In genomic region chr11:73182824-73183321, GRCh38 we compare ENCODE assay signal across 1 cellular context.
TF ChIP-seq lines count a peak whose summit lies in the region.

No MANE protein-coding gene starts in this region.

TF ChIP-seq in GM23338, 12 proteins besides CTCF, POLR2A, EP300 and RAD21 (continued from another document):
- TF ChIP-seq, protein P1, sequence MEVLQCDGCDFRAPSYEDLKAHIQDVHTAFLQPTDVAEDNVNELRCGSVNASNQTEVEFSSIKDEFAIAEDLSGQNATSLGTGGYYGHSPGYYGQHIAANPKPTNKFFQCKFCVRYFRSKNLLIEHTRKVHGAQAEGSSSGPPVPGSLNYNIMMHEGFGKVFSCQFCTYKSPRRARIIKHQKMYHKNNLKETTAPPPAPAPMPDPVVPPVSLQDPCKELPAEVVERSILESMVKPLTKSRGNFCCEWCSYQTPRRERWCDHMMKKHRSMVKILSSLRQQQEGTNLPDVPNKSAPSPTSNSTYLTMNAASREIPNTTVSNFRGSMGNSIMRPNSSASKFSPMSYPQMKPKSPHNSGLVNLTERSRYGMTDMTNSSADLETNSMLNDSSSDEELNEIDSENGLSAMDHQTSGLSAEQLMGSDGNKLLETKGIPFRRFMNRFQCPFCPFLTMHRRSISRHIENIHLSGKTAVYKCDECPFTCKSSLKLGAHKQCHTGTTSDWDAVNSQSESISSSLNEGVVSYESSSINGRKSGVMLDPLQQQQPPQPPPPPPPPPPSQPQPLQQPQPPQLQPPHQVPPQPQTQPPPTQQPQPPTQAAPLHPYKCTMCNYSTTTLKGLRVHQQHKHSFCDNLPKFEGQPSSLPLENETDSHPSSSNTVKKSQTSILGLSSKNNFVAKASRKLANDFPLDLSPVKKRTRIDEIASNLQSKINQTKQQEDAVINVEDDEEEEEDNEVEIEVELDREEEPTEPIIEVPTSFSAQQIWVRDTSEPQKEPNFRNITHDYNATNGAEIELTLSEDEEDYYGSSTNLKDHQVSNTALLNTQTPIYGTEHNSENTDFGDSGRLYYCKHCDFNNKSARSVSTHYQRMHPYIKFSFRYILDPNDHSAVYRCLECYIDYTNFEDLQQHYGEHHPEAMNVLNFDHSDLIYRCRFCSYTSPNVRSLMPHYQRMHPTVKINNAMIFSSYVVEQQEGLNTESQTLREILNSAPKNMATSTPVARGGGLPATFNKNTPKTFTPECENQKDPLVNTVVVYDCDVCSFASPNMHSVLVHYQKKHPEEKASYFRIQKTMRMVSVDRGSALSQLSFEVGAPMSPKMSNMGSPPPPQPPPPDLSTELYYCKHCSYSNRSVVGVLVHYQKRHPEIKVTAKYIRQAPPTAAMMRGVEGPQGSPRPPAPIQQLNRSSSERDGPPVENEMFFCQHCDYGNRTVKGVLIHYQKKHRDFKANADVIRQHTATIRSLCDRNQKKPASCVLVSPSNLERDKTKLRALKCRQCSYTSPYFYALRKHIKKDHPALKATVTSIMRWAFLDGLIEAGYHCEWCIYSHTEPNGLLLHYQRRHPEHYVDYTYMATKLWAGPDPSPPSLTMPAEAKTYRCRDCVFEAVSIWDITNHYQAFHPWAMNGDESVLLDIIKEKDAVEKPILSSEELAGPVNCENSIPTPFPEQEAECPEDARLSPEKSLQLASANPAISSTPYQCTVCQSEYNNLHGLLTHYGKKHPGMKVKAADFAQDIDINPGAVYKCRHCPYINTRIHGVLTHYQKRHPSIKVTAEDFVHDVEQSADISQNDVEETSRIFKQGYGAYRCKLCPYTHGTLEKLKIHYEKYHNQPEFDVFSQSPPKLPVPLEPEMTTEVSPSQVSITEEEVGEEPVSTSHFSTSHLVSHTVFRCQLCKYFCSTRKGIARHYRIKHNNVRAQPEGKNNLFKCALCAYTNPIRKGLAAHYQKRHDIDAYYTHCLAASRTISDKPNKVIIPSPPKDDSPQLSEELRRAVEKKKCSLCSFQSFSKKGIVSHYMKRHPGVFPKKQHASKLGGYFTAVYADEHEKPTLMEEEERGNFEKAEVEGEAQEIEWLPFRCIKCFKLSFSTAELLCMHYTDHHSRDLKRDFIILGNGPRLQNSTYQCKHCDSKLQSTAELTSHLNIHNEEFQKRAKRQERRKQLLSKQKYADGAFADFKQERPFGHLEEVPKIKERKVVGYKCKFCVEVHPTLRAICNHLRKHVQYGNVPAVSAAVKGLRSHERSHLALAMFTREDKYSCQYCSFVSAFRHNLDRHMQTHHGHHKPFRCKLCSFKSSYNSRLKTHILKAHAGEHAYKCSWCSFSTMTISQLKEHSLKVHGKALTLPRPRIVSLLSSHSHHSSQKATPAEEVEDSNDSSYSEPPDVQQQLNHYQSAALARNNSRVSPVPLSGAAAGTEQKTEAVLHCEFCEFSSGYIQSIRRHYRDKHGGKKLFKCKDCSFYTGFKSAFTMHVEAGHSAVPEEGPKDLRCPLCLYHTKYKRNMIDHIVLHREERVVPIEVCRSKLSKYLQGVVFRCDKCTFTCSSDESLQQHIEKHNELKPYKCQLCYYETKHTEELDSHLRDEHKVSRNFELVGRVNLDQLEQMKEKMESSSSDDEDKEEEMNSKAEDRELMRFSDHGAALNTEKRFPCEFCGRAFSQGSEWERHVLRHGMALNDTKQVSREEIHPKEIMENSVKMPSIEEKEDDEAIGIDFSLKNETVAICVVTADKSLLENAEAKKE (CRISPR knock-in tag; IDR thresholded peaks at IDR 0.05), result no peak
- TF ChIP-seq CREB1 (CRISPR knock-in tag; IDR thresholded peaks at IDR 0.05; ENCODE audit: low read depth) (no peak), NANOG (IDR thresholded peaks at IDR 0.05; ENCODE audit: borderline replicate concordance) (no peak)
